Comparison of ENCODE assay signal across 34 cellular contexts in genomic region chr6:13568970-13569369, GRCh38.
"Had no signal": no experiment of that assay in that cellular context is flagged by ENCODE, and none has a peak within 500 bp of the region (broad histone marks: within the 10 kb centered on the region; RNA-seq: fewer than 3 reads in every experiment).

No MANE protein-coding gene starts in this region.

- H3K9ac ChIP-seq: KMS-11 had no signal

- H3K9me3 ChIP-seq: MG63 had no signal

- H3K27ac ChIP-seq: KMS-11 had no signal

- H3K4me3 ChIP-seq: MG63 had no signal

- DNase-seq: Karpas-422, Kasumi-1, MG63, MM.1S, MV-4-11, NCI-H1048, NCI-H1092, NCI-H1092 treated with DMSO at 0.1 percent for 48 hours, NCI-H1105, NCI-H1105 treated with DMSO at 0.1 percent for 48 hours, NCI-H1417, NCI-H1417 treated with DMSO at 0.1 percent for 48 hours, NCI-H1436, NCI-H1436 treated with DMSO at 0.1 percent for 48 hours, NCI-H146, NCI-H1694, NCI-H1694 treated with DMSO at 0.1 percent for 48 hours, NCI-H187, NCI-H187 treated with DMSO at 0.1 percent for 48 hours, NCI-H1930, NCI-H2029, NCI-H2029 treated with DMSO at 0.1 percent for 48 hours, NCI-H2081, NCI-H2081 treated with DMSO at 0.1 percent for 48 hours, NCI-H2107, NCI-H2171, NCI-H2171 treated with DMSO at 0.1 percent for 48 hours, NCI-H2227 treated with DMSO at 0.1 percent for 48 hours, NCI-H226, NCI-H345, NCI-H446, NCI-H446 treated with DMSO at 0.1 percent for 48 hours, NCI-H510A had no signal

- H3K4me2 ChIP-seq: KMS-11 had no signal
